ENCODE assay signal across 6 cellular contexts in the genomic region with DNA sequence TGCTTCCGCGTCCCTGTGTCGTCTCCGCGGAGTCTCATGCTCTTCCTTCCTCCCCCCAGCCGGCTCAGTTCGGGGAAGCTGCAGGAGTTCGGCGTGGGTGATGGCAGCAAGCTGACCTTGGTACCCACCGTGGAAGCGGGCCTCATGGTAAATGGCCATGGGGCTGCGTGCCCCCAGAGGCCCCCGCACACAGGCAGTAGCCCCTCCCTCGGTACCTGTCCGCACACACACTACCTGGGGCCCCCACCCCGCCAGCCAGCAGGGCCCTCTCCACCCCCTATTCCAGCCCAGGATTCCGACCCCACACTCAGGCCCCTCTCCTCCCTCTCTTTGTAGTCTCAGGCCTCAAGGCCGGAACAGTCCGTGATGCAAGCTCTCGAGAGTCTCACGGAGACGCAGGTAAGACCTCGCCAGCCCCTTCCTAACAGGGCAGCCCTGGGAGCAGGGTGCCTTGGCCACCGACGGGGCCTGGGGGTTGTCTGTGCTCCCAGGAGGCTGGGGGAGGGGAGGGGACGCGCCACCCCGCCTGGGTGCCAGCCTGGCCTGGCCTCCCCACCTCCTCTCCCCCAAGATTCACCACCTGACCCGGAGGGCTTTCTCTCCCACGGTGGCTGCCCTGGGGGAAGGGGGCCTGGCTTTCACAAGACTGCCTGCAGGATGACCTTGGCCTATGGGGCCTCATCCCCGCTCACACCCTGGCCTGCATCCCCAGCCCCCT. TPM values are rescaled to one million over a fixed set of nuclear protein-coding genes. Genes with fewer than 3 reads are reported as not detected.
DNase-seq lines count a peak whose midpoint lies in the region; FAIRE-seq and TF ChIP-seq lines count a peak whose summit lies in the region.

No MANE protein-coding gene starts in this region.

- H3K4me3 ChIP-seq in fibroblast of the aortic adventitia (ENCODE audit: low read depth, low read length): peak overlapping the region; percentile 86

- no peak for DNase-seq in GM12892 (ENCODE audit: insufficient read length)
- DNase-seq in UCSD-AML1 (lab: John Stamatoyannopoulos, UW; ENCODE audit: unreplicated experiment): peak; percentile 87
- peak; percentile 37 for DNase-seq in fibroblast of the aortic adventitia (ENCODE audit: low read depth)
- peak; percentile 56 to 71 (median 66) for DNase-seq in stimulated activated naive CD4-positive, alpha-beta T cell (lab: John Stamatoyannopoulos, UW)
- no peak for DNase-seq in NCI-H1694 treated with DMSO at 0.1 percent for 48 hours (lab: John Stamatoyannopoulos, UW)
- no peak for DNase-seq in SHP77 treated with DMSO at 0.1 percent for 48 hours (lab: John Stamatoyannopoulos, UW)

- FAIRE-seq in GM12892 (lab: Jason Lieb, UNC): peak; percentile 89

- no peak for TF ChIP-seq CTCF in fibroblast of the aortic adventitia (IDR thresholded peaks at IDR 0.05; ENCODE audit: insufficient read depth, low read length)

- TF ChIP-seq POLR2A in GM12892 (IDR thresholded peaks at IDR 0.05; ENCODE audit: low read depth, low read length): peak; percentile 45; the same call in 1 of the 2 replicates

RNA-seq across cellular contexts. Expression of a gene that starts 3.3 kb away (rescaled TPM):
- 8.9 TPM for polyA plus RNA-seq in GM12892 (2012; ENCODE audit: missing spikeins)
- total RNA-seq in fibroblast of the aortic adventitia (ENCODE audit: low replicate concordance): 23.2 and 32.5 TPM in 2 replicates

RNA-seq across cellular contexts. Expression of a gene that starts 10.1 kb away (rescaled TPM):
- 63.3 TPM for polyA plus RNA-seq in GM12892 (2012; ENCODE audit: missing spikeins)
- 15.7 and 55.6 TPM in 2 replicates for total RNA-seq in fibroblast of the aortic adventitia (ENCODE audit: low replicate concordance)

RNA-seq across cellular contexts. Expression of a gene that starts 13.9 kb away (rescaled TPM):
- polyA plus RNA-seq in GM12892 (2012; ENCODE audit: missing spikeins): not detected
- 2.3 and 3.1 TPM in 2 replicates for total RNA-seq in fibroblast of the aortic adventitia (ENCODE audit: low replicate concordance)

RNA-seq across cellular contexts. Expression of a gene that starts 17.5 kb away (rescaled TPM):
- polyA plus RNA-seq in GM12892 (2012; ENCODE audit: missing spikeins): 276 TPM
- 245 and 776 TPM in 2 replicates for total RNA-seq in fibroblast of the aortic adventitia (ENCODE audit: low replicate concordance)

RNA-seq across cellular contexts. Expression of a gene that starts 23.7 kb away (rescaled TPM):
- polyA plus RNA-seq in GM12892 (2012; ENCODE audit: missing spikeins): 20.2 TPM
- 25.2 and 123 TPM in 2 replicates for total RNA-seq in fibroblast of the aortic adventitia (ENCODE audit: low replicate concordance)

Comparison
In these comparisons a context has a peak if more than half of its experiments do, and no peak if none do; other contexts are left out.
1. DNase-seq: peak in UCSD-AML1 (single experiment), fibroblast of the aortic adventitia (single experiment) and stimulated activated naive CD4-positive, alpha-beta T cell (6 of 6); none in GM12892 (single experiment), NCI-H1694 treated with DMSO at 0.1 percent for 48 hours (single experiment) and SHP77 treated with DMSO at 0.1 percent for 48 hours (single experiment).